In genomic region chr22:37768273-37768672, GRCh38 we compare ENCODE assay signal across 1 cellular context.
TF ChIP-seq lines count a peak whose summit lies in the region.

No MANE protein-coding gene starts in this region.

TF ChIP-seq in HCT116, 20 proteins besides CTCF, POLR2A, EP300 and RAD21 (continued from another document):
- TF ChIP-seq REST (IDR thresholded peaks at IDR 0.05; ENCODE audit: low read depth) (no peak), EZH2phosphoT487 (IDR thresholded peaks at IDR 0.05; ENCODE audit: borderline replicate concordance) (no peak), SP1 (IDR thresholded peaks at IDR 0.05; ENCODE audit: low read depth) (no peak)
